In genomic region chr20:16699287-16699686, GRCh38 we compare ENCODE assay signal across 23 cellular contexts.
DNase-seq lines count a peak whose midpoint lies in the region; ATAC-seq, FAIRE-seq and TF ChIP-seq lines count a peak whose summit lies in the region.
"Had no signal": no experiment of that assay in that cellular context is flagged by ENCODE, and none has a peak within 500 bp of the region (broad histone marks: within the 10 kb centered on the region; RNA-seq: fewer than 3 reads in every experiment).

No MANE protein-coding gene starts in this region.

- H3K9ac ChIP-seq in BLaER1 (no peak overlapping the region), Loucy (ENCODE audit: low read depth, low read length, poor library complexity, severe bottlenecking) (no peak overlapping the region)

- H3K9me3 ChIP-seq in BLaER1 (no peaks in the 10 kb centered on the region), Loucy (ENCODE audit: insufficient read depth, low read depth, low read length) (no peaks in the 10 kb centered on the region)
- H3K9me3 ChIP-seq: adrenal gland, gastrocnemius medialis, left lung, sigmoid colon, SJSA1, upper lobe of left lung had no signal

- no peak for FAIRE-seq in H54 (lab: Jason Lieb, UNC)

- DNase-seq in OCI-M1 (lab: John Stamatoyannopoulos, UW) (peak; percentile 30), left kidney (ENCODE audit: low read depth, low spot score) (peak; percentile 55), H54 (ENCODE audit: insufficient read length, low spot score) (no peak), GM13977 (ENCODE audit: low spot score) (no peak), NAMALWA (ENCODE audit: low spot score) (no peak)
- DNase-seq: activated CD4-positive, alpha-beta T cell treated with anti-CD3 and anti-CD28 coated beads for 36 hours; adrenal gland; CD4-positive, alpha-beta memory T cell; DMS79 treated with DMSO at 0.1 percent for 48 hours; dorsolateral prefrontal cortex; erythroblast; gastrocnemius medialis; GOT3; left lung; NCI-H1417 treated with DMSO at 0.1 percent for 48 hours; sigmoid colon; stimulated activated CD4-positive, alpha-beta T cell treated with anti-CD3 and anti-CD28 coated beads, Interleukin-1b, Interleukin-23, amount 100 ng/mL, for 48 hours; T-helper 9 cell; upper lobe of left lung had no signal

- H3K27ac ChIP-seq in BLaER1 = peak overlapping the region; percentile 21; the same call in 1 of the 2 replicates
- H3K27ac ChIP-seq: adrenal gland, dorsolateral prefrontal cortex, gastrocnemius medialis, left lung, sigmoid colon, SJSA1, upper lobe of left lung had no signal

- H3K4me1 ChIP-seq in BLaER1 = peaks cover 57% of the 10 kb centered on the region
- H3K4me1 ChIP-seq in Loucy (ENCODE audit: insufficient read depth, low read length, poor library complexity, severe bottlenecking) = no peaks in the 10 kb centered on the region
- H3K4me1 ChIP-seq: adrenal gland, left lung, sigmoid colon, SJSA1, upper lobe of left lung had no signal

- TF ChIP-seq CTCF in Loucy (conservative IDR thresholded peaks at IDR 0.05; ENCODE audit: low read length) (0 out of 2 replicates have a peak, but pooled peaks have one; percentile 20), GM13977 (IDR thresholded peaks at IDR 0.05; ENCODE audit: extremely low read depth, insufficient read depth, missing control alignments) (no peak)

- ATAC-seq in GM21515 (IDR thresholded peaks at IDR 0.05; ENCODE audit: unreplicated experiment) = no peak
- ATAC-seq: activated CD4-positive, alpha-beta T cell treated with anti-CD3 and anti-CD28 coated beads for 36 hours; gastrocnemius medialis; left lung had no signal

- no peaks in the 10 kb centered on the region for H3K27me3 ChIP-seq in BLaER1
- no peaks in the 10 kb centered on the region for H3K27me3 ChIP-seq in Loucy (ENCODE audit: insufficient read depth, low read length, poor library complexity, severe bottlenecking)
- H3K27me3 ChIP-seq: adrenal gland, dorsolateral prefrontal cortex, gastrocnemius medialis, left lung, sigmoid colon, upper lobe of left lung had no signal

- H3K9me2 ChIP-seq in Loucy (replicated peaks; ENCODE audit: low read depth, low read length) = no peaks in the 10 kb centered on the region

- H3K36me3 ChIP-seq in BLaER1 = no peaks in the 10 kb centered on the region
- H3K36me3 ChIP-seq in Loucy (ENCODE audit: insufficient read depth, low read length) = no peaks in the 10 kb centered on the region
- H3K36me3 ChIP-seq: adrenal gland, gastrocnemius medialis, left lung, sigmoid colon, SJSA1, upper lobe of left lung had no signal

- H3K4me2 ChIP-seq in BLaER1 = peak overlapping the region; percentile 55
- H3K4me2 ChIP-seq in Loucy (ENCODE audit: low read depth, low read length, poor library complexity, severe bottlenecking) = no peak overlapping the region

- no peak overlapping the region for H2AFZ ChIP-seq in Loucy (ENCODE audit: low read length)

- H4K20me1 ChIP-seq in BLaER1 = no peaks in the 10 kb centered on the region
- H4K20me1 ChIP-seq in Loucy (ENCODE audit: insufficient read depth, low read length, poor library complexity, severe bottlenecking) = no peaks in the 10 kb centered on the region

- H3K4me3 ChIP-seq in BLaER1 (no peak overlapping the region), Loucy (ENCODE audit: low read length, poor library complexity, severe bottlenecking) (no peak overlapping the region)
- H3K4me3 ChIP-seq: adrenal gland, dorsolateral prefrontal cortex, gastrocnemius medialis, left lung, sigmoid colon, SJSA1, upper lobe of left lung had no signal

- in situ Hi-C loops in GM13977 (cut with MboI; ENCODE audit: low pct_unique_long_range_greater_than_20kb, low sequenced_read_pairs, unreplicated experiment) = no loop called here

- H3K79me2 ChIP-seq in Loucy (ENCODE audit: insufficient read depth, low read length) = no peaks in the 10 kb centered on the region

- TF ChIP-seq POLR2A in H54 (IDR thresholded peaks at IDR 0.05; ENCODE audit: low read depth, low read length) = no peak

- no peaks in the 10 kb centered on the region for H3F3A ChIP-seq in Loucy (ENCODE audit: low read depth)

Comparison
In these comparisons a context has a peak if more than half of its experiments do, and no peak if none do; other contexts are left out.
1. DNase-seq: peak in OCI-M1 (single experiment) and left kidney (single experiment); none in H54 (single experiment), GM13977 (single experiment) and NAMALWA (single experiment).